Comparison of ENCODE assay signal across 23 cellular contexts in genomic region chr10:69912584-69912983, GRCh38.
DNase-seq lines count a peak whose midpoint lies in the region; ATAC-seq, FAIRE-seq and TF ChIP-seq lines count a peak whose summit lies in the region.
"Had no signal": no experiment of that assay in that cellular context is flagged by ENCODE, and none has a peak within 500 bp of the region (broad histone marks: within the 10 kb centered on the region; RNA-seq: fewer than 3 reads in every experiment).

No MANE protein-coding gene starts in this region.

- H3K9ac ChIP-seq in H1 (replicated peaks in 1 of 4; ENCODE audit: extremely low read depth in 1 of 4, low read depth in 3 of 4, low read length in 3 of 4) = no peak overlapping the region
- H3K9ac ChIP-seq: GM23248 had no signal

- no peak overlapping the region for H3K4me3 Mint-ChIP-seq in neural crest cell
- H3K4me3 Mint-ChIP-seq: activated CD8-positive, alpha-beta T cell treated with anti-CD3 and anti-CD28 coated beads for 36 hours; activated naive CD4-positive, alpha-beta T cell treated with anti-CD3 and anti-CD28 coated beads, Interleukin-2, amount 10 ng/mL, durations not matched to agents 7 days and 5 days; activated T-cell treated with anti-CD3 and anti-CD28 coated beads, Interleukin-2, amount 50 U/mL, for 24 hours; natural killer cell had no signal

- POLR2A ChIA-PET in H1 (lab: Charles Lee; ENCODE audit: partially characterized antibody) = interaction anchor here (1.1 kb wide), 1 partner anchor 11 kb away, joined by 4 read pairs; no protein-coding TSS in a partner anchor

- no peaks in the 10 kb centered on the region for H3K79me2 ChIP-seq in H1 (ENCODE audit: control insufficient read depth in 1 of 2, insufficient read depth in 2 of 2, low read length in 2 of 2)

- H3K4ac ChIP-seq in H1 (replicated peaks; ENCODE audit: insufficient read length, low read depth, low read length) = no peak overlapping the region

- peak; percentile 11 for DNase-seq in NCI-H2227 treated with DMSO at 0.1 percent for 48 hours (lab: John Stamatoyannopoulos, UW)
- no peak for DNase-seq in H1 (ENCODE audit: low read depth in 1 of 2, low spot score in 2 of 2)
- no peak for DNase-seq in neural crest cell (ENCODE audit: low read depth, low spot score)
- no peak for DNase-seq in urothelium cell line (ENCODE audit: low spot score)
- DNase-seq in DMS53 (lab: John Stamatoyannopoulos, UW) = no peak
- DNase-seq in activated naive CD4-positive, alpha-beta T cell treated with anti-CD3 and anti-CD28 coated beads, Interleukin-2, amount 50 U/mL, for 72 hours (ENCODE audit: low spot score in 2 of 2) = no peak
- DNase-seq: activated CD8-positive, alpha-beta T cell treated with anti-CD3 and anti-CD28 coated beads for 36 hours; activated naive CD4-positive, alpha-beta T cell treated with anti-CD3 and anti-CD28 coated beads, Interleukin-2, amount 10 ng/mL, durations not matched to agents 7 days and 5 days; activated T-cell treated with anti-CD3 and anti-CD28 coated beads, Interleukin-2, amount 50 U/mL, for 24 hours; AML-193; Calu3; foreskin keratinocyte; GM23248; hypothalamus; islet precursor cell; natural killer cell; NCI-H1092 treated with DMSO at 0.1 percent for 48 hours; NCI-H526 treated with DMSO at 0.1 percent for 48 hours; SJCRH30 had no signal

- H3K9me3 Mint-ChIP-seq in neural crest cell = no peaks in the 10 kb centered on the region
- no peaks in the 10 kb centered on the region for H3K9me3 Mint-ChIP-seq in activated naive CD4-positive, alpha-beta T cell treated with anti-CD3 and anti-CD28 coated beads, Interleukin-2, amount 50 U/mL, for 72 hours
- H3K9me3 Mint-ChIP-seq: activated CD8-positive, alpha-beta T cell treated with anti-CD3 and anti-CD28 coated beads for 36 hours; activated naive CD4-positive, alpha-beta T cell treated with anti-CD3 and anti-CD28 coated beads, Interleukin-2, amount 10 ng/mL, durations not matched to agents 7 days and 5 days; activated T-cell treated with anti-CD3 and anti-CD28 coated beads, Interleukin-2, amount 50 U/mL, for 24 hours; natural killer cell had no signal

- TF ChIP-seq RAD21 in H1 (IDR thresholded peaks at IDR 0.05 in 1 of 2, conservative IDR thresholded peaks at IDR 0.05 in 1 of 2; ENCODE audit: low read depth in 2 of 2, low read length in 2 of 2) = no peak

- no peaks in the 10 kb centered on the region for H3K36me3 ChIP-seq in H1 (ENCODE audit: control insufficient read depth in 2 of 4, insufficient read depth in 4 of 4, low read length in 3 of 4)
- H3K36me3 ChIP-seq: SJCRH30, suprapubic skin had no signal

- ATAC-seq in activated naive CD4-positive, alpha-beta T cell treated with anti-CD3 and anti-CD28 coated beads, Interleukin-2, amount 50 U/mL, for 72 hours = no peak
- ATAC-seq in GM19035 (IDR thresholded peaks at IDR 0.05; ENCODE audit: unreplicated experiment) = no peak
- ATAC-seq: activated CD8-positive, alpha-beta T cell treated with anti-CD3 and anti-CD28 coated beads for 36 hours; foreskin keratinocyte; natural killer cell had no signal

- no peak overlapping the region for H2BK20ac ChIP-seq in H1 (ENCODE audit: low read length)

- H3K79me1 ChIP-seq in H1 (ENCODE audit: low read depth, low read length) = no peaks in the 10 kb centered on the region

- FAIRE-seq in H1 (lab: Jason Lieb, UNC) (no peak), urothelium cell line (lab: Jason Lieb, UNC) (peak; percentile 53)
- FAIRE-seq: astrocyte, colon had no signal

- H4K8ac ChIP-seq in H1 (ENCODE audit: extremely low read depth, insufficient read depth, low read length) = no peak overlapping the region

- H2BK120ac ChIP-seq in H1 (replicated peaks; ENCODE audit: low read depth, low read length) = no peak overlapping the region

- no peak overlapping the region for H3K56ac ChIP-seq in H1 (replicated peaks; ENCODE audit: insufficient read length, low read depth, low read length)

- peaks cover 0 to 3% (median 2%) of the 10 kb centered on the region in 4 experiments; a peak in 4 of 7 replicates for H3K4me1 ChIP-seq in H1 (replicated peaks in 1 of 4; ENCODE audit: control insufficient read depth in 3 of 4, insufficient read depth in 4 of 4, low read length in 3 of 4)
- H3K4me1 ChIP-seq: foreskin keratinocyte, SJCRH30 had no signal

- no peak overlapping the region for H3K4me3 ChIP-seq in H1 (ENCODE audit: extremely low read depth in 1 of 4, insufficient read depth in 2 of 4, low read depth in 3 of 4, low read length in 4 of 4)
- H3K4me3 ChIP-seq: GM23248, SJCRH30, suprapubic skin had no signal

- no peak for TF ChIP-seq POLR2A in H1 (IDR thresholded peaks at IDR 0.05; ENCODE audit: control extremely low read depth in 1 of 2, low read depth in 2 of 2, low read length in 2 of 2)

- TF ChIP-seq CTCF in H1 (IDR thresholded peaks at IDR 0.05; ENCODE audit: control extremely low read depth in 1 of 3, insufficient read depth in 1 of 3, low read depth in 1 of 3, low read length in 3 of 3) (no peak), neural crest cell (conservative IDR thresholded peaks at IDR 0.05) (no peak)

- H3K27me3 ChIP-seq in H1 (replicated peaks in 1 of 4; ENCODE audit: control insufficient read depth in 3 of 4, extremely low read depth in 1 of 4, insufficient read depth in 3 of 4, low read length in 3 of 4) = peaks cover 0 to 3% (median 0%) of the 10 kb centered on the region in 4 experiments; a peak in 2 of 7 replicates
- H3K27me3 ChIP-seq: SJCRH30, suprapubic skin had no signal

- H2AK5ac ChIP-seq in H1 (ENCODE audit: low read depth, low read length) = no peak overlapping the region

- no peaks in the 10 kb centered on the region for H3K36me3 Mint-ChIP-seq in neural crest cell (ENCODE audit: low read depth)
- no peaks in the 10 kb centered on the region for H3K36me3 Mint-ChIP-seq in activated naive CD4-positive, alpha-beta T cell treated with anti-CD3 and anti-CD28 coated beads, Interleukin-2, amount 50 U/mL, for 72 hours
- H3K36me3 Mint-ChIP-seq: activated naive CD4-positive, alpha-beta T cell treated with anti-CD3 and anti-CD28 coated beads, Interleukin-2, amount 10 ng/mL, durations not matched to agents 7 days and 5 days; natural killer cell had no signal

- H2BK12ac ChIP-seq in H1 (ENCODE audit: low read depth, low read length) = no peak overlapping the region; the same call in 1 of the 2 replicates

- H2BK15ac ChIP-seq in H1 (ENCODE audit: low read length) = peak overlapping the region; percentile 81; the same call in 1 of the 2 replicates

- H3K27ac ChIP-seq in H1 (ENCODE audit: low read depth, low read length) = no peak overlapping the region
- H3K27ac ChIP-seq: foreskin keratinocyte, GM23248, SJCRH30, suprapubic skin had no signal

- no peak overlapping the region for H2AFZ ChIP-seq in H1 (ENCODE audit: low read length)
- H2AFZ ChIP-seq: GM23248 had no signal

- H3K14ac ChIP-seq in H1 (ENCODE audit: insufficient read length) = no peak overlapping the region

- TF ChIP-seq EP300 in H1 (IDR thresholded peaks at IDR 0.05; ENCODE audit: borderline replicate concordance in 1 of 2, low read depth in 2 of 2, low read length in 2 of 2) = no peak

- H4K91ac ChIP-seq in H1 (replicated peaks; ENCODE audit: insufficient read length, low read length) = no peak overlapping the region

- no peaks in the 10 kb centered on the region for H4K20me1 ChIP-seq in H1 (replicated peaks in 1 of 2; ENCODE audit: control insufficient read depth in 1 of 2, insufficient read depth in 2 of 2, low read length in 2 of 2)

- 83% methylated on average over 3 of the region's 4 CpGs; no CpG with 5 or more reads in 1 of the 2 experiments for WGBS in H1 (ENCODE audit: extremely low coverage in 1 of 2, insufficient coverage in 1 of 2, insufficient read length in 1 of 2, insufficient replicate concordance in 2 of 2, low coverage in 1 of 2, low lambda C conversion rate in 2 of 2, missing lambda C conversion rate in 1 of 2), 2 experiments

- no peak overlapping the region for H3K23ac ChIP-seq in H1 (ENCODE audit: insufficient read length)

- peak overlapping the region; percentile 90 for H3K27ac Mint-ChIP-seq in neural crest cell (ENCODE audit: unreplicated experiment)
- no peak overlapping the region for H3K27ac Mint-ChIP-seq in activated naive CD4-positive, alpha-beta T cell treated with anti-CD3 and anti-CD28 coated beads, Interleukin-2, amount 50 U/mL, for 72 hours
- H3K27ac Mint-ChIP-seq: activated CD8-positive, alpha-beta T cell treated with anti-CD3 and anti-CD28 coated beads for 36 hours; activated naive CD4-positive, alpha-beta T cell treated with anti-CD3 and anti-CD28 coated beads, Interleukin-2, amount 10 ng/mL, durations not matched to agents 7 days and 5 days; activated T-cell treated with anti-CD3 and anti-CD28 coated beads, Interleukin-2, amount 50 U/mL, for 24 hours; natural killer cell had no signal

- H3K4me2 ChIP-seq in H1 (ENCODE audit: insufficient read depth in 1 of 2, low read depth in 2 of 2, low read length in 2 of 2) = no peak overlapping the region

- no peak overlapping the region for H4K5ac ChIP-seq in H1 (ENCODE audit: insufficient read length, low read depth, low read length)

- no peaks in the 10 kb centered on the region; the same call in 1 of the 2 replicates for H3K23me2 ChIP-seq in H1 (ENCODE audit: low read depth, low read length)

- H2BK5ac ChIP-seq in H1 (ENCODE audit: low read depth, low read length) = no peak overlapping the region

- H3K4me1 Mint-ChIP-seq in neural crest cell = peaks cover 44% of the 10 kb centered on the region
- H3K4me1 Mint-ChIP-seq: activated naive CD4-positive, alpha-beta T cell treated with anti-CD3 and anti-CD28 coated beads, Interleukin-2, amount 10 ng/mL, durations not matched to agents 7 days and 5 days; natural killer cell had no signal

- no peaks in the 10 kb centered on the region for H3K9me3 ChIP-seq in H1 (ENCODE audit: insufficient read depth in 2 of 2, low read depth in 1 of 2, low read length in 1 of 2)
- H3K9me3 ChIP-seq: SJCRH30, suprapubic skin had no signal

- H3K18ac ChIP-seq in H1 (ENCODE audit: extremely low read depth, low read length) = no peak overlapping the region

- CTCF ChIA-PET in H1 (lab: Charles Lee; ENCODE audit: partially characterized antibody) = interaction anchor here (0.7 to 14.1 kb wide), 23 partner anchors 8 to 397 kb away, joined by 3 to 321 read pairs (median 8); partner anchors contain the start of gene MACROH2A2

- H3K27me3 Mint-ChIP-seq in neural crest cell (ENCODE audit: low read depth) = peaks cover 3% of the 10 kb centered on the region

TF ChIP-seq in H1, 55 proteins besides CTCF, POLR2A, EP300 and RAD21:
- TF ChIP-seq CHD2 (IDR thresholded peaks at IDR 0.05; ENCODE audit: low read length) (no peak), GTF2F1 (IDR thresholded peaks at IDR 0.05; ENCODE audit: borderline replicate concordance, low read depth, low read length) (no peak), ATF3 (IDR thresholded peaks at IDR 0.05; ENCODE audit: insufficient read depth, low read depth, low read length) (no peak), SAP30 (IDR thresholded peaks at IDR 0.05; ENCODE audit: insufficient read depth, insufficient replicate concordance, low read length) (no peak), SRF (IDR thresholded peaks at IDR 0.05; ENCODE audit: low read depth, low read length) (no peak), EGR1 (IDR thresholded peaks at IDR 0.05; ENCODE audit: borderline replicate concordance, low read depth, low read length) (no peak)
TF ChIP-seq in H1: peak in this region for 0.
